21 cellular contexts compared by ENCODE assay signal in the genomic region with DNA sequence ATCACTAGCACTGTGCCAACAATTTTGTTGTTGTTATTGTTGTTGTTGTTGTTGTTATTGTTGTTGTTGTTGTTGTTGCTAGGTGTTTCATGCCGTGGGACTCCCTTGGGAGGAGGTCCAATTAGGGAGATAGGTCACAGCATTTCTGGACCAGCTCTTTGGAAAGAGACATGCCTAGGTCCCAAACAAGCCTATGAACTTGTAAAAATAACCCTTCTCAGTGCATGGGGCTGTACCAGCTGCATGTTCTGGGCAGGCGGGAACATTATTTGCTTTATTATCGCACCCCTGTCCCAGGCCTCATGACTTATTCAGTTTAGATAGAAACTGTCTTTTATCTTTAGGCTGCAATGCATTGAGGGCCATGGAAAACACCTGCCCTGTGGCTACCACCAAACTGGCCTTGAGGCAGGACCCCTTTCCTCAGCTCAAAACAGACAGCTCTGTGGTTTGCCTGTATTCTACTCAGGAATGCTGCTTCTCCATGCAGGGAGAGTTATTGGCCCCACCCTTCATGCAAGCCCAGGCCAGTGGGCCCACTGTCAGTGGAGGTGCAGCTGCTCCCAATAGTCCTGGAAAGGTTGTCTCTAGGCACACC.
"Had no signal": no experiment of that assay in that cellular context is flagged by ENCODE, and none has a peak within 500 bp of the region (broad histone marks: within the 10 kb centered on the region; RNA-seq: fewer than 3 reads in every experiment).

No MANE protein-coding gene starts in this region.

- H3K36me3 ChIP-seq: colonic mucosa, esophagus squamous epithelium, left ventricle myocardium inferior, lower lobe of right lung, neutrophil, right lobe of liver, thoracic aorta, tibial nerve, upper lobe of left lung had no signal

- H3K27me3 ChIP-seq: colonic mucosa, esophagus squamous epithelium, neutrophil, right lobe of liver, tibial nerve, upper lobe of left lung had no signal

- H3K4me1 ChIP-seq: colonic mucosa, esophagus squamous epithelium, left ventricle myocardium inferior, lower lobe of right lung, parathyroid adenoma, right lobe of liver, tibial nerve, upper lobe of left lung had no signal

- DNase-seq: colonic mucosa; effector CD8-positive, alpha-beta T cell; endodermal cell; esophagus squamous epithelium; kidney glomerular epithelial cell; left colon; left ventricle myocardium inferior; lower lobe of right lung; naive B cell; right lobe of liver; small intestine; stimulated activated CD4-positive, alpha-beta T cell treated with anti-CD3 and anti-CD28 coated beads, Interleukin-15, amount 100 ng/mL, for 24 hours; stimulated activated CD4-positive, alpha-beta T cell treated with anti-CD3 and anti-CD28 coated beads, Interleukin-2, amount 100 ng/mL, for 48 hours; stimulated activated naive B cell treated with anti-CD40 and anti-IgM and Interleukin-4, amounts not matched to agents 10 μg/mL and 1 μg/mL and 100 μg/mL, for 72 hours; upper lobe of left lung had no signal

- H3K9me3 ChIP-seq: colonic mucosa, esophagus squamous epithelium, lower lobe of right lung, neutrophil, right lobe of liver, thoracic aorta, tibial nerve, upper lobe of left lung had no signal

- H2AFZ ChIP-seq: parathyroid adenoma had no signal

- H3K9ac ChIP-seq: parathyroid adenoma had no signal

- H3K4me3 ChIP-seq: colonic mucosa, esophagus squamous epithelium, left ventricle myocardium inferior, lower lobe of right lung, right lobe of liver, thoracic aorta, tibial nerve, upper lobe of left lung had no signal

- FAIRE-seq: frontal cortex, small intestine, urothelium cell line had no signal

- H3K27ac ChIP-seq: colonic mucosa, esophagus squamous epithelium, left ventricle myocardium inferior, lower lobe of right lung, neutrophil, parathyroid adenoma, right lobe of liver, thoracic aorta, tibial nerve, upper lobe of left lung had no signal

- H3K79me2 ChIP-seq: parathyroid adenoma had no signal
